Comparison of ENCODE assay signal across 9 cellular contexts in genomic region chr10:102460836-102461186, GRCh38. TPM values are rescaled to one million over a fixed set of nuclear protein-coding genes. Genes with fewer than 3 reads are reported as not detected.
DNase-seq lines count a peak whose midpoint lies in the region; ATAC-seq and TF ChIP-seq lines count a peak whose summit lies in the region.
"Had no signal": no experiment of that assay in that cellular context is flagged by ENCODE, and none has a peak within 500 bp of the region (broad histone marks: within the 10 kb centered on the region; RNA-seq: fewer than 3 reads in every experiment).

No MANE protein-coding gene starts in this region.

- H3K36me3 ChIP-seq in left lung (no peaks in the 10 kb centered on the region), tibial nerve (peaks cover 0 to 6% (median 0%) of the 10 kb centered on the region in 3 donors)

- peak overlapping the region in 1 of 2 donors; percentile 62 for H3K27ac ChIP-seq in left lung
- peak overlapping the region in 2 of 4 donors; percentile 54 to 74 for H3K27ac ChIP-seq in tibial nerve

- peak overlapping the region; percentile 89 for H3K4me3 Mint-ChIP-seq in activated T-cell treated with anti-CD3 and anti-CD28 coated beads, Interleukin-2, amount 50 U/mL, for 24 hours
- peak overlapping the region; percentile 88 for H3K4me3 Mint-ChIP-seq in activated naive CD8-positive, alpha-beta T cell treated with anti-CD3 and anti-CD28 coated beads, Interleukin-2, amount 50 U/mL, for 24 hours

- H3K4me1 ChIP-seq in left lung (peaks cover 0 to 47% of the 10 kb centered on the region in 2 donors), tibial nerve (peaks cover 0 to 28% (median 12%) of the 10 kb centered on the region in 4 donors)

- no peaks in the 10 kb centered on the region for H3K9me3 Mint-ChIP-seq in activated T-cell treated with anti-CD3 and anti-CD28 coated beads, Interleukin-2, amount 50 U/mL, for 24 hours
- H3K9me3 Mint-ChIP-seq in activated naive CD8-positive, alpha-beta T cell treated with anti-CD3 and anti-CD28 coated beads, Interleukin-2, amount 50 U/mL, for 24 hours, result no peaks in the 10 kb centered on the region

- DNase-seq in activated T-cell treated with anti-CD3 and anti-CD28 coated beads, Interleukin-2, amount 50 U/mL, for 24 hours, result no peak
- no peak for DNase-seq in activated T-cell treated with anti-CD3 and anti-CD28 coated beads, Interleukin-2, amount 50 U/mL, for 48 hours
- no peak for DNase-seq in activated naive CD8-positive, alpha-beta T cell treated with anti-CD3 and anti-CD28 coated beads, Interleukin-2, amount 50 U/mL, for 24 hours
- DNase-seq in left lung, result no peak
- no peak for DNase-seq in tibial nerve (ENCODE audit: low spot score in 2 of 2)
- no peak for DNase-seq in NCI-H2196 treated with DMSO at 0.1 percent for 48 hours (lab: John Stamatoyannopoulos, UW; ENCODE audit: unreplicated experiment)

- no peak for TF ChIP-seq EP300 in tibial nerve (IDR thresholded peaks at IDR 0.05)

- H3K4me3 ChIP-seq in left lung, result peak overlapping the region; percentile 42 to 55
- peak overlapping the region; percentile 46 to 94 (median 61) for H3K4me3 ChIP-seq in tibial nerve

- 26 to 36% methylated on average over 8 of the region's 8 CpGs for WGBS in tibial nerve, 2 donors

- no peaks in the 10 kb centered on the region for H3K27me3 Mint-ChIP-seq in activated T-cell treated with anti-CD3 and anti-CD28 coated beads, Interleukin-2, amount 50 U/mL, for 24 hours
- H3K27me3 Mint-ChIP-seq in activated naive CD8-positive, alpha-beta T cell treated with anti-CD3 and anti-CD28 coated beads, Interleukin-2, amount 50 U/mL, for 24 hours, result peaks cover 2% of the 10 kb centered on the region

- no peaks in the 10 kb centered on the region for H3K9me3 ChIP-seq in left lung
- H3K9me3 ChIP-seq in tibial nerve, result no peaks in the 10 kb centered on the region

- H3K27ac Mint-ChIP-seq in activated T-cell treated with anti-CD3 and anti-CD28 coated beads, Interleukin-2, amount 50 U/mL, for 24 hours, result peak overlapping the region; percentile 74
- peak overlapping the region; percentile 81 for H3K27ac Mint-ChIP-seq in activated naive CD8-positive, alpha-beta T cell treated with anti-CD3 and anti-CD28 coated beads, Interleukin-2, amount 50 U/mL, for 24 hours

- H3K36me3 Mint-ChIP-seq in activated T-cell treated with anti-CD3 and anti-CD28 coated beads, Interleukin-2, amount 50 U/mL, for 24 hours (ENCODE audit: low read depth), result peaks cover 23% of the 10 kb centered on the region
- no peaks in the 10 kb centered on the region for H3K36me3 Mint-ChIP-seq in activated naive CD8-positive, alpha-beta T cell treated with anti-CD3 and anti-CD28 coated beads, Interleukin-2, amount 50 U/mL, for 24 hours (ENCODE audit: low read depth)

- intact Hi-C loops in left lung (cut with DNase I), result no loop called here

- no peak for TF ChIP-seq CTCF in left lung (IDR thresholded peaks at IDR 0.05)
- TF ChIP-seq CTCF in tibial nerve (IDR thresholded peaks at IDR 0.05), result no peak

- TF ChIP-seq POLR2A in tibial nerve (IDR thresholded peaks at IDR 0.05), result no peak

- H3K4me1 Mint-ChIP-seq in activated T-cell treated with anti-CD3 and anti-CD28 coated beads, Interleukin-2, amount 50 U/mL, for 24 hours (ENCODE audit: low read depth), result peaks cover 32% of the 10 kb centered on the region
- peaks cover 37% of the 10 kb centered on the region for H3K4me1 Mint-ChIP-seq in activated naive CD8-positive, alpha-beta T cell treated with anti-CD3 and anti-CD28 coated beads, Interleukin-2, amount 50 U/mL, for 24 hours

- H3K27me3 ChIP-seq in left lung, result no peaks in the 10 kb centered on the region
- no peaks in the 10 kb centered on the region for H3K27me3 ChIP-seq in tibial nerve

- peak; percentile 35 for ATAC-seq in HG03135 (IDR thresholded peaks at IDR 0.05; ENCODE audit: unreplicated experiment)
- peak; percentile 22 for ATAC-seq in activated naive CD8-positive, alpha-beta T cell treated with anti-CD3 and anti-CD28 coated beads, Interleukin-2, amount 50 U/mL, for 24 hours
- ATAC-seq in left lung, result peak; percentile 4
- ATAC-seq in HG03025 (IDR thresholded peaks at IDR 0.05; ENCODE audit: low FRiP score, unreplicated experiment), result no peak

RNA-seq across cellular contexts. Expression of gene C10orf95, which starts 9.5 kb away (rescaled TPM):
- total RNA-seq in left lung, result 1 to 10 TPM; 5.6 to 7.3 TPM
- total RNA-seq in tibial nerve, result 1 to 10 TPM in 1 of 4 donors, not detected in 3; 1.4 TPM
- total RNA-seq: glomerular endothelial cell had no signal

RNA-seq across cellular contexts. Expression of gene CUEDC2, which starts 28.4 kb away (rescaled TPM):
- total RNA-seq in left lung, result 10 to 100 TPM; 47.0 to 48.2 TPM
- 100 to 1,000 TPM in 3 of 4 donors, 10 to 100 TPM in 1; 86.4 to 195 (median 131) TPM for total RNA-seq in tibial nerve

RNA-seq across cellular contexts. Expression of gene FBXL15, which starts 40.2 kb away (rescaled TPM):
- 10 to 100 TPM; 17.4 to 18.7 TPM for total RNA-seq in left lung
- total RNA-seq in tibial nerve, result 10 to 100 TPM; 25.8 to 51.1 (median 46.2) TPM

RNA-seq across cellular contexts. Expression of gene ACTR1A, which starts 41.7 kb away (rescaled TPM):
- total RNA-seq in left lung (100 to 1,000 TPM; 104 to 122 TPM), tibial nerve (100 to 1,000 TPM in 2 of 4 donors, 10 to 100 TPM in 2; 85.5 to 114 (median 105) TPM)

RNA-seq across cellular contexts. Expression of gene PSD, which starts 42.2 kb away (rescaled TPM):
- total RNA-seq in left lung (1 to 10 TPM; 1.4 to 5.4 TPM), tibial nerve (1 to 10 TPM in 1 of 4 donors, under 1 TPM in 3; 0.30 to 1.1 (median 0.70) TPM)
